Comparison of ENCODE assay signal across 30 cellular contexts in genomic region chr3:123469323-123469995, GRCh38. TPM values are rescaled to one million over a fixed set of nuclear protein-coding genes. Genes with fewer than 3 reads are reported as not detected.
"Had no signal": no experiment of that assay in that cellular context is flagged by ENCODE, and none has a peak within 500 bp of the region (broad histone marks: within the 10 kb centered on the region; RNA-seq: fewer than 3 reads in every experiment).

No MANE protein-coding gene starts in this region.

- H3K4me3 Mint-ChIP-seq: activated CD4-positive, alpha-beta memory T cell treated with anti-CD3 and anti-CD28 coated beads for 36 hours; activated CD4-positive, alpha-beta T cell treated with anti-CD3 and anti-CD28 coated beads, Interleukin-2, amount 10 ng/mL, durations not matched to agents 7 days and 5 days; activated naive CD4-positive, alpha-beta T cell treated with anti-CD3 and anti-CD28 coated beads for 36 hours; activated naive CD8-positive, alpha-beta T cell; activated T-helper 17 cell treated with anti-CD3 and anti-CD28 coated beads, Interleukin-2, amount 50 U/mL, for 72 hours; T-helper 1 cell treated with Interleukin-12 subunit alpha and Interleukin-12 subunit beta and Interleukin-4 antibody, amounts not matched to agents 30 μg/mL and 1 μg/mL, for 36 hours had no signal

- H3K27ac ChIP-seq: brain microvascular endothelial cell, cardiac muscle cell, Peyer's patch, RWPE1, VCaP had no signal

- H3K9me3 ChIP-seq: Peyer's patch had no signal

- H3K27me3 ChIP-seq: cardiac muscle cell, Peyer's patch had no signal

- H3K4me1 Mint-ChIP-seq: activated CD4-positive, alpha-beta T cell treated with anti-CD3 and anti-CD28 coated beads, Interleukin-2, amount 10 ng/mL, durations not matched to agents 7 days and 5 days; activated T-helper 17 cell treated with anti-CD3 and anti-CD28 coated beads, Interleukin-2, amount 50 U/mL, for 72 hours had no signal

- H3K27ac Mint-ChIP-seq: activated CD4-positive, alpha-beta memory T cell treated with anti-CD3 and anti-CD28 coated beads for 36 hours; activated CD4-positive, alpha-beta T cell treated with anti-CD3 and anti-CD28 coated beads, Interleukin-2, amount 10 ng/mL, durations not matched to agents 7 days and 5 days; activated naive CD4-positive, alpha-beta T cell treated with anti-CD3 and anti-CD28 coated beads for 36 hours; activated naive CD8-positive, alpha-beta T cell; activated T-helper 17 cell treated with anti-CD3 and anti-CD28 coated beads, Interleukin-2, amount 50 U/mL, for 72 hours; T-helper 1 cell treated with Interleukin-12 subunit alpha and Interleukin-12 subunit beta and Interleukin-4 antibody, amounts not matched to agents 30 μg/mL and 1 μg/mL, for 36 hours had no signal

- H3K36me3 Mint-ChIP-seq: activated CD4-positive, alpha-beta memory T cell treated with anti-CD3 and anti-CD28 coated beads for 36 hours; activated naive CD8-positive, alpha-beta T cell had no signal

- H3K36me3 ChIP-seq: brain microvascular endothelial cell, cardiac muscle cell, Peyer's patch had no signal

- H3K9me3 Mint-ChIP-seq: activated CD4-positive, alpha-beta memory T cell treated with anti-CD3 and anti-CD28 coated beads for 36 hours; activated CD4-positive, alpha-beta T cell treated with anti-CD3 and anti-CD28 coated beads, Interleukin-2, amount 10 ng/mL, durations not matched to agents 7 days and 5 days; activated naive CD4-positive, alpha-beta T cell treated with anti-CD3 and anti-CD28 coated beads for 36 hours; activated T-helper 17 cell treated with anti-CD3 and anti-CD28 coated beads, Interleukin-2, amount 50 U/mL, for 72 hours; T-helper 1 cell treated with Interleukin-12 subunit alpha and Interleukin-12 subunit beta and Interleukin-4 antibody, amounts not matched to agents 30 μg/mL and 1 μg/mL, for 36 hours had no signal

- ATAC-seq: activated T-helper 17 cell treated with anti-CD3 and anti-CD28 coated beads, Interleukin-2, amount 50 U/mL, for 72 hours; K562 had no signal

- H3K4me3 ChIP-seq: cardiac muscle cell, K562, Peyer's patch had no signal

- H3K4me1 ChIP-seq: Peyer's patch had no signal

- DNase-seq: activated CD4-positive, alpha-beta memory T cell treated with anti-CD3 and anti-CD28 coated beads for 36 hours; activated CD4-positive, alpha-beta T cell treated with anti-CD3 and anti-CD28 coated beads, Interleukin-2, amount 10 ng/mL, durations not matched to agents 7 days and 5 days; activated CD4-positive, CD25-positive, alpha-beta regulatory T cell; activated CD8-positive, alpha-beta memory T cell treated with anti-CD3 and anti-CD28 coated beads for 24 hours; activated gamma-delta T cell; activated naive CD4-positive, alpha-beta T cell treated with anti-CD3 and anti-CD28 coated beads for 36 hours; activated T-cell treated with anti-CD3 and anti-CD28 coated beads for 4 hours; activated T-cell treated with anti-CD3 and anti-CD28 coated beads, Interleukin-2, amount 50 U/mL, for 48 hours; amygdala; brain microvascular endothelial cell; Karpas-422; MM.1S; NCI-H1105; NCI-H1436; NCI-H1694 treated with DMSO at 0.1 percent for 48 hours; NCI-H2029 treated with DMSO at 0.1 percent for 48 hours; NCI-H510A treated with DMSO at 0.1 percent for 48 hours; NCI-H69; NK-92 treated with Interleukin-12 subunit alpha and Interleukin-12 subunit beta, amount 100 ng/mL, for 24 hours; OCI-M1; Peyer's patch; SHP77 treated with DMSO at 0.1 percent for 48 hours; T1000 had no signal

RNA-seq across cellular contexts. Expression of gene ADCY5, which starts 20.6 kb away (rescaled TPM):
- total RNA-seq: activated CD4-positive, alpha-beta memory T cell treated with anti-CD3 and anti-CD28 coated beads for 36 hours; activated CD4-positive, alpha-beta T cell treated with anti-CD3 and anti-CD28 coated beads, Interleukin-2, amount 10 ng/mL, durations not matched to agents 7 days and 5 days; activated T-helper 17 cell treated with anti-CD3 and anti-CD28 coated beads, Interleukin-2, amount 50 U/mL, for 72 hours; K562 had no signal
